ENCODE assay signal across 21 cellular contexts in genomic region chr7:107051376-107051775, GRCh38. TPM values are rescaled to one million over a fixed set of nuclear protein-coding genes. Genes with fewer than 3 reads are reported as not detected.
DNase-seq lines count a peak whose midpoint lies in the region; ATAC-seq and TF ChIP-seq lines count a peak whose summit lies in the region.
"Had no signal": no experiment of that assay in that cellular context is flagged by ENCODE, and none has a peak within 500 bp of the region (broad histone marks: within the 10 kb centered on the region; RNA-seq: fewer than 3 reads in every experiment).

No MANE protein-coding gene starts in this region.

- peaks cover 2% of the 10 kb centered on the region for H3K27me3 ChIP-seq in mammary epithelial cell (ENCODE audit: insufficient read depth, low read length)

- H3K4me3 Mint-ChIP-seq in MCF 10A (ENCODE audit: unreplicated experiment), result no peak overlapping the region
- H3K4me3 Mint-ChIP-seq in activated T-helper 17 cell treated with anti-CD3 and anti-CD28 coated beads, Interleukin-2, amount 50 U/mL, for 72 hours, result no peak overlapping the region
- H3K4me3 Mint-ChIP-seq: activated CD4-positive, alpha-beta T cell treated with anti-CD3 and anti-CD28 coated beads, Interleukin-2, amount 10 ng/mL, durations not matched to agents 7 days and 5 days; CD4-positive, CD25-positive, alpha-beta regulatory T cell had no signal

- WGBS in mammary epithelial cell (ENCODE audit: low coverage, missing lambda C conversion rate), result 51% methylated on average over 2 of the region's 2 CpGs
- WGBS in lower leg skin, 2 donors, result 49 to 50% methylated on average over 2 of the region's 2 CpGs

- no TSS peak for BruUV-seq in mammary epithelial cell (replicated peaks; lab: Mats Ljungman, UMichigan)
- no TSS peak for BruUV-seq in MCF 10A (replicated peaks; lab: Mats Ljungman, UMichigan)

- no peak overlapping the region for H3K9ac ChIP-seq in mammary epithelial cell (ENCODE audit: insufficient read depth, low read length)

- H3K4me1 Mint-ChIP-seq in MCF 10A (ENCODE audit: insufficient read depth, unreplicated experiment), result no peaks in the 10 kb centered on the region
- peaks cover 7% of the 10 kb centered on the region for H3K4me1 Mint-ChIP-seq in activated T-helper 17 cell treated with anti-CD3 and anti-CD28 coated beads, Interleukin-2, amount 50 U/mL, for 72 hours

- H3K79me2 ChIP-seq in mammary epithelial cell (ENCODE audit: insufficient read depth, low read length), result no peaks in the 10 kb centered on the region

- POLR2A ChIA-PET in MCF 10A (lab: Yijun Ruan, JAX), result no interaction called here

- peaks cover 59% of the 10 kb centered on the region for H3K27me3 Mint-ChIP-seq in MCF 10A (ENCODE audit: insufficient read depth, unreplicated experiment)
- peaks cover 31% of the 10 kb centered on the region for H3K27me3 Mint-ChIP-seq in activated T-helper 17 cell treated with anti-CD3 and anti-CD28 coated beads, Interleukin-2, amount 50 U/mL, for 72 hours

- DNase-seq in mammary epithelial cell (peak; percentile 11), MCF 10A (ENCODE audit: unreplicated experiment) (no peak), fibroblast of villous mesenchyme (ENCODE audit: low read depth) (peak; percentile 45), NCI-H510A treated with DMSO at 0.1 percent for 48 hours (lab: John Stamatoyannopoulos, UW) (no peak), mesenteric fat pad (ENCODE audit: low spot score) (no peak), lower leg skin (ENCODE audit: low spot score in 2 of 2) (no peak)
- DNase-seq: activated CD4-positive, alpha-beta T cell treated with anti-CD3 and anti-CD28 coated beads, Interleukin-2, amount 10 ng/mL, durations not matched to agents 7 days and 5 days; activated CD8-positive, alpha-beta memory T cell treated with anti-CD3 and anti-CD28 coated beads, Interleukin-2, amount 50 U/mL, for 4 hours; CD4-positive, CD25-positive, alpha-beta regulatory T cell; DMS53; foreskin fibroblast; midbrain; NCI-H2029 treated with DMSO at 0.1 percent for 48 hours; NCI-H446; NK-92 treated with Interleukin-12 subunit alpha and Interleukin-12 subunit beta, amount 100 ng/mL, for 24 hours; stimulated activated CD4-positive, alpha-beta T cell treated with anti-CD3 and anti-CD28 coated beads, Interleukin-2, amount 100 ng/mL, for 48 hours; SW 1271 had no signal

- TF ChIP-seq POLR2A in lower leg skin (IDR thresholded peaks at IDR 0.05), result no peak

- H4K20me1 ChIP-seq in mammary epithelial cell (ENCODE audit: insufficient read depth, low read length), result no peaks in the 10 kb centered on the region

- no peaks in the 10 kb centered on the region for H3K9me3 Mint-ChIP-seq in MCF 10A (ENCODE audit: unreplicated experiment)
- H3K9me3 Mint-ChIP-seq in activated T-helper 17 cell treated with anti-CD3 and anti-CD28 coated beads, Interleukin-2, amount 50 U/mL, for 72 hours, result no peaks in the 10 kb centered on the region
- H3K9me3 Mint-ChIP-seq: activated CD4-positive, alpha-beta T cell treated with anti-CD3 and anti-CD28 coated beads, Interleukin-2, amount 10 ng/mL, durations not matched to agents 7 days and 5 days had no signal

- ATAC-seq in activated T-helper 17 cell treated with anti-CD3 and anti-CD28 coated beads, Interleukin-2, amount 50 U/mL, for 72 hours (replicated peaks), result peak; percentile 34
- no peak for ATAC-seq in HG03159 (IDR thresholded peaks at IDR 0.05; ENCODE audit: unreplicated experiment)
- ATAC-seq: A549 had no signal

- no peaks in the 10 kb centered on the region for H3K9me3 ChIP-seq in mammary epithelial cell (replicated peaks; ENCODE audit: insufficient read depth, low read length)
- H3K9me3 ChIP-seq: A549 had no signal

- no peak overlapping the region for H2AFZ ChIP-seq in mammary epithelial cell (ENCODE audit: low read depth, low read length)

- dilution Hi-C loops in mammary epithelial cell (cut with HindIII; ENCODE audit: low sequenced_read_pairs), result no loop called here

- intact Hi-C loops in mammary epithelial cell (cut with micrococcal nuclease), result no loop called here
- intact Hi-C loops in MCF 10A (cut with micrococcal nuclease), result no loop called here
- intact Hi-C loops in lower leg skin (cut with DNase I; ENCODE audit: low total_unique reads), result no loop called here

- no peaks in the 10 kb centered on the region for H3K36me3 Mint-ChIP-seq in MCF 10A (ENCODE audit: insufficient read depth, unreplicated experiment)
- H3K36me3 Mint-ChIP-seq in activated T-helper 17 cell treated with anti-CD3 and anti-CD28 coated beads, Interleukin-2, amount 50 U/mL, for 72 hours (ENCODE audit: low read depth), result no peaks in the 10 kb centered on the region
- H3K36me3 Mint-ChIP-seq: CD4-positive, CD25-positive, alpha-beta regulatory T cell had no signal

- no peaks in the 10 kb centered on the region for H3K36me3 ChIP-seq in mammary epithelial cell (ENCODE audit: insufficient read depth, low read length)

- H3K4me3 ChIP-seq in mammary epithelial cell (replicated peaks in 1 of 3; ENCODE audit: insufficient read depth in 1 of 3, low read depth in 2 of 3, low read length in 3 of 3) (no peak overlapping the region), fibroblast of villous mesenchyme (ENCODE audit: low read depth, low read length) (no peak overlapping the region), lower leg skin (ENCODE audit: low read depth, poor library complexity, severe bottlenecking) (no peak overlapping the region)
- H3K4me3 ChIP-seq: A549 had no signal

- CTCF ChIA-PET in mammary epithelial cell (lab: Charles Lee; ENCODE audit: low non-redundant PET) (no interaction called here), MCF 10A (lab: Yijun Ruan, JAX) (interaction anchor here (0.8 kb wide), 1 partner anchor 17 kb away, joined by 3 read pairs; no protein-coding TSS in a partner anchor)

- no peak overlapping the region for H3K27ac Mint-ChIP-seq in MCF 10A (ENCODE audit: low read depth, unreplicated experiment)
- H3K27ac Mint-ChIP-seq in activated T-helper 17 cell treated with anti-CD3 and anti-CD28 coated beads, Interleukin-2, amount 50 U/mL, for 72 hours, result no peak overlapping the region
- H3K27ac Mint-ChIP-seq: activated CD4-positive, alpha-beta T cell treated with anti-CD3 and anti-CD28 coated beads, Interleukin-2, amount 10 ng/mL, durations not matched to agents 7 days and 5 days; CD4-positive, CD25-positive, alpha-beta regulatory T cell had no signal

- no peak overlapping the region for H3K4me2 ChIP-seq in mammary epithelial cell (ENCODE audit: insufficient read depth, low read depth, low read length)
- H3K4me2 ChIP-seq: A549 had no signal

- in situ Hi-C loops in mammary epithelial cell (cut with MboI; ENCODE audit: low sequenced_read_pairs in 2 of 2), result no loop called here

- TF ChIP-seq CTCF in mammary epithelial cell (conservative IDR thresholded peaks at IDR 0.05 in 1 of 2, IDR thresholded peaks at IDR 0.05 in 1 of 2; ENCODE audit: extremely low read depth in 1 of 2, insufficient read depth in 1 of 2, low read depth in 1 of 2, low read length in 2 of 2) (no peak), MCF 10A (IDR thresholded peaks at IDR 0.05; ENCODE audit: unreplicated experiment) (no peak), fibroblast of villous mesenchyme (IDR thresholded peaks at IDR 0.05; ENCODE audit: insufficient read depth, low read depth, low read length) (no peak), lower leg skin (IDR thresholded peaks at IDR 0.05) (no peak)

- no peak overlapping the region for H3K27ac ChIP-seq in mammary epithelial cell (ENCODE audit: insufficient read depth, low read depth, low read length)
- H3K27ac ChIP-seq: A549, RWPE1 had no signal

- H3K4me1 ChIP-seq in mammary epithelial cell (ENCODE audit: insufficient read depth, low read length), result no peaks in the 10 kb centered on the region

RNA-seq across cellular contexts. Expression of gene PRKAR2B, which starts 6.9 kb away (rescaled TPM):
- total RNA-seq in mammary epithelial cell (under 1 TPM in 1 of 2 donors, not detected in 1; 0.17 TPM), MCF 10A (2022) (0.15 TPM in 1 of 2 replicates, not detected in the other), fibroblast of villous mesenchyme (3.9 and 7.1 TPM in 2 replicates), mesenteric fat pad (258 TPM), lower leg skin (1 to 10 TPM; 5.0 to 6.9 (median 6.3) TPM)
- not detected for polyA plus RNA-seq in mammary epithelial cell
- polyA minus RNA-seq in mammary epithelial cell, result not detected
- 1 to 10 TPM in 1 of 2 donors, under 1 TPM in 1; 0.95 to 3.4 TPM for total RNA-seq in activated T-helper 17 cell treated with anti-CD3 and anti-CD28 coated beads, Interleukin-2, amount 50 U/mL, for 72 hours

Comparison
In these comparisons a context has a peak if more than half of its experiments do, and no peak if none do; other contexts are left out.
1. DNase-seq: peak in mammary epithelial cell (single experiment) and fibroblast of villous mesenchyme (single experiment); none in MCF 10A (single experiment), NCI-H510A treated with DMSO at 0.1 percent for 48 hours (single experiment), mesenteric fat pad (single experiment) and lower leg skin (0 of 2).
2. RNA of gene PRKAR2B, which starts 6.9 kb away (total RNA-seq): 258 TPM in mesenteric fat pad (single experiment); 5.0 to 6.9 TPM in lower leg skin, 3.9 to 7.1 TPM in fibroblast of villous mesenchyme, 0.95 to 3.4 TPM in activated T-helper 17 cell treated with anti-CD3 and anti-CD28 coated beads, Interleukin-2, amount 50 U/mL, for 72 hours, 0.17 TPM in mammary epithelial cell and 0.15 TPM in MCF 10A; every median in the first group is over 10 times any median in the second.